ENCODE assay signal across 1 cellular context in the genomic region with DNA sequence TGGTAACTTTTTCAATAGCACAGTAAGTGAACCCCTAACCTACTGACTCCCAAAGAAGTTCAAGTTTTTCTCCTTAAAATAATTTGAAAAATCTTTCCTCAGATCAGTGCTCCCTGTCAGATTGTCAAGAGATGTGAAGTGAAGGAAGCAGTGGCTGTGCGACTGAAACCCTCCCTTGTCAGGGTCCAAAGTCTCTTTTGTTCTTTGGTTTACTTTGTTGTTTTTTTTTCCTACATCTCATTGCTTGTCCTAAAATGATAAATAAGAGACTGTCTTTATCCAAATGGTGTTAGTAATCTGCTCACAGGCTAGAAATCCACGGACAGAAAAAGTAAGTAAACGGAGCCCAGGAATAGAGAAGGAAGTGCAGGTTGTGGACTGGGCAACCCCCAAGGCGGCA.
A peak's percentile ranks its signal among the peaks of the same experiment; 100 is the strongest.
TF ChIP-seq lines count a peak whose summit lies in the region.

No MANE protein-coding gene starts in this region.

TF ChIP-seq in H1, 55 proteins besides CTCF, POLR2A, EP300 and RAD21:
- TF ChIP-seq SIN3A (conservative IDR thresholded peaks at IDR 0.05 in 1 of 2, IDR thresholded peaks at IDR 0.05 in 1 of 2; ENCODE audit: low read depth in 1 of 2, low read length in 2 of 2) (peak in 1 of 2 experiments; percentile 81; a peak in 3 of 4 replicates), HDAC6 (IDR thresholded peaks at IDR 0.05; ENCODE audit: low read depth, low read length) (no peak), BACH1 (IDR thresholded peaks at IDR 0.05; ENCODE audit: low read length) (no peak), CEBPB (IDR thresholded peaks at IDR 0.05; ENCODE audit: low read depth, low read length) (no peak), JUN (IDR thresholded peaks at IDR 0.05; ENCODE audit: low read depth, low read length) (no peak), EZH2 (IDR thresholded peaks at IDR 0.05; ENCODE audit: low read depth, low read length, severe bottlenecking) (no peak), TAF7 (optimal IDR thresholded peaks at IDR 0.05; ENCODE audit: borderline replicate concordance, low read depth, low read length) (peak; percentile 50), SUZ12 (IDR thresholded peaks at IDR 0.05; ENCODE audit: low read length) (no peak), KDM5A (IDR thresholded peaks at IDR 0.05; ENCODE audit: low read length) (no peak), EGR1 (IDR thresholded peaks at IDR 0.05; ENCODE audit: borderline replicate concordance, low read depth, low read length) (no peak), ZNF274 (IDR thresholded peaks at IDR 0.05; ENCODE audit: borderline replicate concordance, extremely low read depth, low read length) (no peak), RFX5 (IDR thresholded peaks at IDR 0.05; ENCODE audit: borderline replicate concordance, low read depth, low read length) (no peak), TBP (IDR thresholded peaks at IDR 0.05; ENCODE audit: low read depth, low read length) (no peak)
- TF ChIP-seq, protein P1, sequence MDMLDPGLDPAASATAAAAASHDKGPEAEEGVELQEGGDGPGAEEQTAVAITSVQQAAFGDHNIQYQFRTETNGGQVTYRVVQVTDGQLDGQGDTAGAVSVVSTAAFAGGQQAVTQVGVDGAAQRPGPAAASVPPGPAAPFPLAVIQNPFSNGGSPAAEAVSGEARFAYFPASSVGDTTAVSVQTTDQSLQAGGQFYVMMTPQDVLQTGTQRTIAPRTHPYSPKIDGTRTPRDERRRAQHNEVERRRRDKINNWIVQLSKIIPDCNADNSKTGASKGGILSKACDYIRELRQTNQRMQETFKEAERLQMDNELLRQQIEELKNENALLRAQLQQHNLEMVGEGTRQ (IDR thresholded peaks at IDR 0.05; ENCODE audit: low read length) = no peak
